In genomic region chr6:47654255-47654654, GRCh38 we compare ENCODE assay signal across 17 cellular contexts. TPM values are rescaled to one million over a fixed set of nuclear protein-coding genes. Genes with fewer than 3 reads are reported as not detected.
"Had no signal": no experiment of that assay in that cellular context is flagged by ENCODE, and none has a peak within 500 bp of the region (broad histone marks: within the 10 kb centered on the region; RNA-seq: fewer than 3 reads in every experiment).

No MANE protein-coding gene starts in this region.

- H3K4me1 ChIP-seq: body of pancreas, pancreas had no signal

- H3K27me3 ChIP-seq: body of pancreas, pancreas, upper lobe of right lung had no signal

- ATAC-seq: activated naive CD4-positive, alpha-beta T cell treated with anti-CD3 and anti-CD28 coated beads, Interleukin-2, amount 50 U/mL, for 72 hours; activated T-cell treated with anti-CD3 and anti-CD28 coated beads, Interleukin-2, amount 50 U/mL, for 72 hours; body of pancreas; pancreas; WTC11 had no signal

- DNase-seq: activated CD4-positive, alpha-beta T cell treated with anti-CD3 and anti-CD28 coated beads for 48 hours; activated CD8-positive, alpha-beta memory T cell treated with anti-CD3 and anti-CD28 coated beads, Interleukin-2, amount 50 U/mL, for 48 hours; activated gamma-delta T cell; activated T-cell treated with anti-CD3 and anti-CD28 coated beads, Interleukin-2, amount 50 U/mL, for 72 hours; amniotic stem cell; body of pancreas; naive B cell; pancreas; stimulated activated CD4-positive, alpha-beta T cell treated with anti-CD3 and anti-CD28 coated beads, Interleukin-1b, Interleukin-23, amount 100 ng/mL, for 48 hours; T1000; upper lobe of right lung had no signal

- H3K9me3 ChIP-seq: body of pancreas, pancreas, thoracic aorta, upper lobe of right lung had no signal

- H3K36me3 ChIP-seq: pancreas, thoracic aorta, upper lobe of right lung had no signal

- H3K4me3 ChIP-seq: body of pancreas, coronary artery, pancreas, thoracic aorta, upper lobe of right lung had no signal

RNA-seq across cellular contexts. Expression of gene ADGRF4, which starts 44.1 kb away (rescaled TPM):
- total RNA-seq: activated naive CD4-positive, alpha-beta T cell treated with anti-CD3 and anti-CD28 coated beads, Interleukin-2, amount 50 U/mL, for 72 hours; activated T-cell treated with anti-CD3 and anti-CD28 coated beads, Interleukin-2, amount 50 U/mL, for 72 hours; body of pancreas; fibroblast of lung; lung microvascular endothelial cell; pancreas; thoracic aorta; upper lobe of right lung; WTC11 had no signal
